ENCODE assay signal across 8 cellular contexts in the genomic region with DNA sequence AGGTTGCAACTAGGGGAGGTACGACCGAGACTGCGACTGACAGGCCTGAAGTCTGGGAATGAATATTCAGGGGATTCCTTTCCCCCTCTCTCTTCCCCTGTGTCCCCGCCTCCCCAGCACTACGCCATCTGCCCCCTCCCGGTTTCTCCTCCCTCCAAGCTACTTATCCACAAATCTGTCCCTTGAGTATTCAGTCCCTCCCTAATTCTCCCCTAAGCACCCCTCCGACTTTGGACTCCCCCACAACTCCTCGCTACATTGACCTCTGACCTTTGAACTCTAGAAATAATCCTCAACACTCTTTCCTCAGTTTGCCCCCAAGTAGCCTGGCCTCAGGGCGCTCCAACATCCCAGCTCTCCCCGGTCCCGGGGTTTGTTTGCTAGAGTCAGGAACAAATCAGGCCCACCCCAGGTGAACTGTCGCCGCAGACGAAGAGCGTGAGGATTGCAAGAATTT. TPM values are rescaled to one million over a fixed set of nuclear protein-coding genes. Genes with fewer than 3 reads are reported as not detected.
DNase-seq lines count a peak whose midpoint lies in the region; ATAC-seq and TF ChIP-seq lines count a peak whose summit lies in the region.

No MANE protein-coding gene starts in this region.

- peak in 1 of 5 experiments; percentile 13 for TF ChIP-seq CTCF in transverse colon (IDR thresholded peaks at IDR 0.05)

- peak overlapping the region; percentile 92 to 99 (median 95) for H3K4me3 Mint-ChIP-seq in CD8-positive, alpha-beta memory T cell

- peaks cover 9% of the 10 kb centered on the region for H3K36me3 ChIP-seq in CD8-positive, alpha-beta memory T cell (ENCODE audit: insufficient read depth, low read length)
- H3K36me3 ChIP-seq in endocrine pancreas (ENCODE audit: control insufficient read depth, insufficient read depth, low read length) (peaks cover 7% of the 10 kb centered on the region), mesodermal cell (ENCODE audit: control insufficient read depth, insufficient read depth, low read length) (peaks cover 27% of the 10 kb centered on the region), transverse colon (peaks cover 0 to 18% (median 4%) of the 10 kb centered on the region in 4 donors)

- peaks cover 41% of the 10 kb centered on the region for H3K4me1 ChIP-seq in CD8-positive, alpha-beta memory T cell (ENCODE audit: insufficient read depth, low read length)
- peaks cover 9% of the 10 kb centered on the region for H3K4me1 ChIP-seq in endocrine pancreas (ENCODE audit: control insufficient read depth, insufficient read depth, low read length)
- peaks cover 3% of the 10 kb centered on the region for H3K4me1 ChIP-seq in mesodermal cell (ENCODE audit: control insufficient read depth, insufficient read depth, low read length, poor library complexity, severe bottlenecking)
- H3K4me1 ChIP-seq in transverse colon, result peaks cover 6 to 30% (median 20%) of the 10 kb centered on the region in 4 donors

- in situ Hi-C loops in transverse colon (cut with MboI; ENCODE audit: low pct_ligation_motif_present in 1 of 4, low pct_unique_long_range_greater_than_20kb in 1 of 4, low sequenced_read_pairs in 3 of 4), result loop anchor here in 1 of 4 donors (25.0 kb wide), 1 partner anchor 128 kb away; a partner anchor contains a TSS

- peak overlapping the region; percentile 91 to 99 (median 95) for H3K27ac Mint-ChIP-seq in CD8-positive, alpha-beta memory T cell

- peak in 2 of 5 donors; percentile 13 to 52 for DNase-seq in CD8-positive, alpha-beta memory T cell
- peak; percentile 62 for DNase-seq in HEK293T (ENCODE audit: extremely low spot score)
- DNase-seq in RPMI7951 (ENCODE audit: low read depth), result peak; percentile 57
- DNase-seq in transverse colon, result peak; percentile 49
- no peak for DNase-seq in GOT3 (lab: John Stamatoyannopoulos, UW)

- H3K27me3 Mint-ChIP-seq in CD8-positive, alpha-beta memory T cell, result peaks cover 0 to 3% of the 10 kb centered on the region in 2 donors

- H3K9ac ChIP-seq in endocrine pancreas (ENCODE audit: control insufficient read depth, insufficient read depth, low read length), result peak overlapping the region; percentile 85

- peaks cover 0 to 60% (median 5%) of the 10 kb centered on the region in 3 donors for H3K36me3 Mint-ChIP-seq in CD8-positive, alpha-beta memory T cell

- TF ChIP-seq POLR2A in transverse colon (IDR thresholded peaks at IDR 0.05), result no peak

- no peaks in the 10 kb centered on the region for H3K27me3 ChIP-seq in CD8-positive, alpha-beta memory T cell (ENCODE audit: insufficient read depth, low read length, poor library complexity, severe bottlenecking)
- H3K27me3 ChIP-seq in endocrine pancreas (ENCODE audit: control insufficient read depth, insufficient read depth, low read length) (no peaks in the 10 kb centered on the region), transverse colon (no peaks in the 10 kb centered on the region)

- POLR2A ChIA-PET in CD8-positive, alpha-beta memory T cell (lab: Charles Lee), result interaction anchor here (0.6 to 2.4 kb wide), 3 partner anchors 8 to 89 kb away, joined by 3 to 8 read pairs (median 3); a partner anchor contains a TSS
- POLR2A ChIA-PET in HEK293T (lab: Yijun Ruan, JAX), result interaction anchor here (0.7 to 2.2 kb wide), 11 partner anchors 9 to 159 kb away, joined by 3 to 17 read pairs (median 4); a partner anchor contains a TSS

- no peak for ATAC-seq in GM21723 (IDR thresholded peaks at IDR 0.05; ENCODE audit: unreplicated experiment)

- peak overlapping the region; percentile 78 for H3K27ac ChIP-seq in CD8-positive, alpha-beta memory T cell (ENCODE audit: low read depth, low read length)
- H3K27ac ChIP-seq in mesodermal cell (ENCODE audit: low read depth, low read length, severe bottlenecking) (peak overlapping the region; percentile 78), transverse colon (peak overlapping the region; percentile 84 to 94 (median 88))

- CTCF ChIA-PET in CD8-positive, alpha-beta memory T cell (lab: Charles Lee), result interaction anchor here (3.2 kb wide), 1 partner anchor 9 kb away, joined by 17 read pairs; a partner anchor contains a TSS
- CTCF ChIA-PET in HEK293T (lab: Yijun Ruan, JAX), result interaction anchor here (1.0 to 2.0 kb wide), 2 partner anchors 12 to 66 kb away, joined by 3 to 8 read pairs; no protein-coding TSS in a partner anchor

- H3K9me3 Mint-ChIP-seq in CD8-positive, alpha-beta memory T cell, result peaks cover 0 to 2% (median 0%) of the 10 kb centered on the region in 5 donors

- peaks cover 42 to 70% (median 47%) of the 10 kb centered on the region in 3 donors for H3K4me1 Mint-ChIP-seq in CD8-positive, alpha-beta memory T cell

- no peaks in the 10 kb centered on the region for H3K9me3 ChIP-seq in CD8-positive, alpha-beta memory T cell (ENCODE audit: low read length)
- H3K9me3 ChIP-seq in endocrine pancreas (ENCODE audit: control insufficient read depth, low read length) (no peaks in the 10 kb centered on the region), mesodermal cell (ENCODE audit: control insufficient read depth, low read length) (no peaks in the 10 kb centered on the region), transverse colon (no peaks in the 10 kb centered on the region)

- WGBS in mesodermal cell (ENCODE audit: insufficient coverage in 2 of 2), 2 experiments, result 1 to 4% methylated on average over 12 to 13 of the region's 15 CpGs
- WGBS in transverse colon (ENCODE audit: low coverage in 1 of 2), 2 donors, result 7 to 13% methylated on average over 3 to 15 of the region's 15 CpGs

- H3K4me3 ChIP-seq in CD8-positive, alpha-beta memory T cell (ENCODE audit: low read length), result peak overlapping the region; percentile 94
- H3K4me3 ChIP-seq in endocrine pancreas (ENCODE audit: control insufficient read depth, insufficient read depth, low read length) (peak overlapping the region; percentile 91), mesodermal cell (ENCODE audit: extremely low read depth, insufficient read depth, low read length, poor library complexity, severe bottlenecking) (peak overlapping the region; percentile 67), transverse colon (peak overlapping the region; percentile 32 to 94 (median 78))

- intact Hi-C loops in transverse colon (cut with DNase I; ENCODE audit: low total_unique reads), result no loop called here

- no peak for TF ChIP-seq EP300 in transverse colon (IDR thresholded peaks at IDR 0.05; ENCODE audit: low read depth)

TF ChIP-seq in HEK293T, 16 proteins besides CTCF, POLR2A, EP300 and RAD21:
- TF ChIP-seq, protein P1, sequence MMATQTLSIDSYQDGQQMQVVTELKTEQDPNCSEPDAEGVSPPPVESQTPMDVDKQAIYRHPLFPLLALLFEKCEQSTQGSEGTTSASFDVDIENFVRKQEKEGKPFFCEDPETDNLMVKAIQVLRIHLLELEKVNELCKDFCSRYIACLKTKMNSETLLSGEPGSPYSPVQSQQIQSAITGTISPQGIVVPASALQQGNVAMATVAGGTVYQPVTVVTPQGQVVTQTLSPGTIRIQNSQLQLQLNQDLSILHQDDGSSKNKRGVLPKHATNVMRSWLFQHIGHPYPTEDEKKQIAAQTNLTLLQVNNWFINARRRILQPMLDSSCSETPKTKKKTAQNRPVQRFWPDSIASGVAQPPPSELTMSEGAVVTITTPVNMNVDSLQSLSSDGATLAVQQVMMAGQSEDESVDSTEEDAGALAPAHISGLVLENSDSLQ (IDR thresholded peaks at IDR 0.05), result no peak
- no peak for TF ChIP-seq FOXA1 (IDR thresholded peaks at IDR 0.05)
- no peak for TF ChIP-seq SP1 (IDR thresholded peaks at IDR 0.05)
- TF ChIP-seq HDGF (IDR thresholded peaks at IDR 0.05; ENCODE audit: borderline replicate concordance), result no peak
- TF ChIP-seq FOXK2 (IDR thresholded peaks at IDR 0.05), result no peak
- no peak for TF ChIP-seq LEF1 (IDR thresholded peaks at IDR 0.05; ENCODE audit: borderline replicate concordance)
- no peak for TF ChIP-seq SUZ12 (IDR thresholded peaks at IDR 0.05)
- no peak for TF ChIP-seq TARDBP (IDR thresholded peaks at IDR 0.05)
- no peak for TF ChIP-seq ARNT (IDR thresholded peaks at IDR 0.05)

RNA-seq across cellular contexts. Expression of a gene that starts 0.4 kb away (rescaled TPM):
- 1 to 10 TPM; 4.6 to 5.5 TPM for total RNA-seq in CD8-positive, alpha-beta memory T cell
- 0.54 TPM for polyA plus RNA-seq in CD8-positive, alpha-beta memory T cell
- total RNA-seq in RPMI7951 (2014; rRNA removed; shearing (Covaris generic)), result 7.4 and 8.2 TPM in 2 replicates
- 11.7 TPM for polyA plus RNA-seq in mesodermal cell (2013, experiment 1 of 2)
- 11.4 TPM for polyA plus RNA-seq in mesodermal cell (2013, experiment 2 of 2)
- total RNA-seq in transverse colon, result 10 to 100 TPM in 1 of 4 donors, 1 to 10 TPM in 3; 1.4 to 15.7 (median 7.3) TPM

RNA-seq across cellular contexts. Expression of a gene that starts 0.6 kb away (rescaled TPM):
- total RNA-seq in CD8-positive, alpha-beta memory T cell, result 10 to 100 TPM; 86.3 to 90.9 TPM
- 58.4 TPM for polyA plus RNA-seq in CD8-positive, alpha-beta memory T cell
- 47.4 and 58.5 TPM in 2 replicates for total RNA-seq in RPMI7951 (2014; rRNA removed; shearing (Covaris generic))
- polyA plus RNA-seq in mesodermal cell (2013, experiment 1 of 2), result 47.4 TPM
- 39.3 TPM for polyA plus RNA-seq in mesodermal cell (2013, experiment 2 of 2)
- 10 to 100 TPM in 3 of 4 donors, 1 to 10 TPM in 1; 9.0 to 35.4 (median 25.1) TPM for total RNA-seq in transverse colon

RNA-seq across cellular contexts. Expression of a gene that starts 8.9 kb away (rescaled TPM):
- 10 to 100 TPM; 24.6 to 25.5 TPM for total RNA-seq in CD8-positive, alpha-beta memory T cell
- polyA plus RNA-seq in CD8-positive, alpha-beta memory T cell, result 22.6 TPM
- total RNA-seq in RPMI7951 (2014; rRNA removed; shearing (Covaris generic)), result not detected in 2 replicates
- polyA plus RNA-seq in mesodermal cell (2013, experiment 1 of 2), result not detected
- polyA plus RNA-seq in mesodermal cell (2013, experiment 2 of 2), result not detected
- 1 to 10 TPM; 2.0 to 5.2 (median 4.2) TPM for total RNA-seq in transverse colon

RNA-seq across cellular contexts. Expression of a gene that starts 10.5 kb away (rescaled TPM):
- total RNA-seq in CD8-positive, alpha-beta memory T cell, result 1 to 10 TPM; 2.4 to 3.7 TPM
- 1.0 TPM for polyA plus RNA-seq in CD8-positive, alpha-beta memory T cell
- 0.36 TPM in 1 of 2 replicates, not detected in the other for total RNA-seq in RPMI7951 (2014; rRNA removed; shearing (Covaris generic))
- 0.81 TPM for polyA plus RNA-seq in mesodermal cell (2013, experiment 1 of 2)
- polyA plus RNA-seq in mesodermal cell (2013, experiment 2 of 2), result not detected
- total RNA-seq in transverse colon, result not detected

RNA-seq across cellular contexts. Expression of a gene that starts 18.9 kb away (rescaled TPM):
- 1 to 10 TPM; 2.9 to 3.1 TPM for total RNA-seq in CD8-positive, alpha-beta memory T cell
- 1.5 TPM for polyA plus RNA-seq in CD8-positive, alpha-beta memory T cell
- 0.48 and 0.78 TPM in 2 replicates for total RNA-seq in RPMI7951 (2014; rRNA removed; shearing (Covaris generic))
- 30.0 TPM for polyA plus RNA-seq in mesodermal cell (2013, experiment 1 of 2)
- polyA plus RNA-seq in mesodermal cell (2013, experiment 2 of 2), result 18.4 TPM
- 10 to 100 TPM in 1 of 4 donors, 1 to 10 TPM in 3; 1.8 to 16.3 (median 2.9) TPM for total RNA-seq in transverse colon

Comparison
In these comparisons a context has a peak if more than half of its experiments do, and no peak if none do; other contexts are left out.
1. RNA of a gene that starts 8.9 kb away (total RNA-seq): 24.6 to 25.5 TPM in CD8-positive, alpha-beta memory T cell; 2.0 to 5.2 TPM in transverse colon and not detected in RPMI7951; every median in the first group is over 4 times any median in the second.
2. Peak in every context shown above with its lines, with median percentiles within 50 percentile points of each other: H3K27ac ChIP-seq and H3K4me3 ChIP-seq.